Comparison of ENCODE assay signal across 19 cellular contexts in the genomic region with DNA sequence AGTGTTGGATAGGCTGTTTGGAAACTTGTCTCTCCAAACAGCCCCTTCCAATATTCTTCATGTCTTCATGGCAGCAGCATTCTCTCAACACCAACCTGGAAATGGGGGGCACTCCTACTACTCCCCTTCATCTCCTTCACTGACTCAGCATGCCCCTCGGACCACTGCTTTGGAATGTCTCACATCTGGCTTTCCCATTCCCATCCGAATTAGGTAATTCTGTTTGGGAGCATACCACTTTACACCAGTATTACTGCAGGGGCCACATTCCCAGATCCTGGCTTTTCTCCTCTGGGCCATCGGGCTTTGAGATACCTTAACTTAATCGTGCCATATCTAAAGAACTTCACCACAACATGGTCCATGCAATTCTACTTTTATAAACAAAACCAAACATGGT.
DNase-seq lines count a peak whose midpoint lies in the region; ATAC-seq and TF ChIP-seq lines count a peak whose summit lies in the region.
"Had no signal": no experiment of that assay in that cellular context is flagged by ENCODE, and none has a peak within 500 bp of the region (broad histone marks: within the 10 kb centered on the region; RNA-seq: fewer than 3 reads in every experiment).

No MANE protein-coding gene starts in this region.

- no peak overlapping the region for H3K27ac Mint-ChIP-seq in activated T-cell treated with anti-CD3 and anti-CD28 coated beads, Interleukin-2, amount 50 U/mL, for 72 hours
- H3K27ac Mint-ChIP-seq in activated T-cell treated with anti-CD3 and anti-CD28 coated beads, Interleukin-2, amount 50 U/mL, for 24 hours: no peak overlapping the region
- H3K27ac Mint-ChIP-seq in naive B cell: peak overlapping the region in 5 of 6 donors; percentile 93 to 98 (median 96)
- H3K27ac Mint-ChIP-seq in activated CD4-positive, alpha-beta T cell treated with anti-CD3 and anti-CD28 coated beads, Interleukin-2, amount 10 ng/mL, durations not matched to agents 24 days and 14 days: no peak overlapping the region

- H3K4me3 ChIP-seq in Panc1 (ENCODE audit: low read depth in 2 of 2, low read length in 2 of 2): no peak overlapping the region

- in situ Hi-C loops in Panc1 (cut with HindIII; ENCODE audit: low pct_unique_long_range_greater_than_20kb, low sequenced_read_pairs): no loop called here

- H3K27me3 Mint-ChIP-seq in activated T-cell treated with anti-CD3 and anti-CD28 coated beads, Interleukin-2, amount 50 U/mL, for 72 hours (ENCODE audit: low read depth): peaks cover 11% of the 10 kb centered on the region
- peaks cover 40% of the 10 kb centered on the region for H3K27me3 Mint-ChIP-seq in activated T-cell treated with anti-CD3 and anti-CD28 coated beads, Interleukin-2, amount 50 U/mL, for 24 hours
- H3K27me3 Mint-ChIP-seq in naive B cell: peaks cover 0 to 3% (median 0%) of the 10 kb centered on the region in 3 donors
- H3K27me3 Mint-ChIP-seq in activated CD4-positive, alpha-beta T cell treated with anti-CD3 and anti-CD28 coated beads, Interleukin-2, amount 10 ng/mL, durations not matched to agents 24 days and 14 days: peaks cover 59% of the 10 kb centered on the region

- peaks cover 37% of the 10 kb centered on the region for H3K4me1 ChIP-seq in Panc1 (ENCODE audit: control insufficient read depth, insufficient read depth, low read length)

- POLR2A ChIA-PET in Panc1 (lab: Charles Lee): interaction anchor here (0.6 kb wide), 1 partner anchor 8 kb away, joined by 3 read pairs; no protein-coding TSS in a partner anchor

- H3K4me3 Mint-ChIP-seq in activated T-cell treated with anti-CD3 and anti-CD28 coated beads, Interleukin-2, amount 50 U/mL, for 72 hours: peak overlapping the region; percentile 57 to 72
- no peak overlapping the region for H3K4me3 Mint-ChIP-seq in activated T-cell treated with anti-CD3 and anti-CD28 coated beads, Interleukin-2, amount 50 U/mL, for 24 hours
- H3K4me3 Mint-ChIP-seq in naive B cell: peak overlapping the region in 1 of 8 donors; percentile 53
- H3K4me3 Mint-ChIP-seq in activated CD4-positive, alpha-beta T cell treated with anti-CD3 and anti-CD28 coated beads, Interleukin-2, amount 10 ng/mL, durations not matched to agents 24 days and 14 days: no peak overlapping the region

- no peak for DNase-seq in activated T-cell treated with anti-CD3 and anti-CD28 coated beads, Interleukin-2, amount 50 U/mL, for 72 hours
- DNase-seq in activated T-cell treated with anti-CD3 and anti-CD28 coated beads, Interleukin-2, amount 50 U/mL, for 24 hours: no peak
- DNase-seq in Panc1 (ENCODE audit: low read depth, low spot score): no peak
- DNase-seq in naive B cell: no peak
- no peak for DNase-seq in stimulated activated CD4-positive, alpha-beta T cell treated with anti-CD3 and anti-CD28 coated beads, Interleukin-1b, Interleukin-23, amount 100 ng/mL, for 48 hours
- DNase-seq in activated CD4-positive, alpha-beta T cell treated with anti-CD3 and anti-CD28 coated beads, Interleukin-2, amount 10 ng/mL, durations not matched to agents 24 days and 14 days: no peak
- DNase-seq in GM19240 (ENCODE audit: insufficient read length, low spot score): no peak
- no peak for DNase-seq in SW480 (ENCODE audit: low spot score)
- DNase-seq: DMS79 treated with DMSO at 0.1 percent for 48 hours, GOT3, MM.1S, NCI-H1105, NCI-H1694 treated with DMSO at 0.1 percent for 48 hours, NCI-H2171 treated with DMSO at 0.1 percent for 48 hours, NCI-H774, SK-N-SH had no signal

- no peaks in the 10 kb centered on the region for H3K36me3 Mint-ChIP-seq in activated T-cell treated with anti-CD3 and anti-CD28 coated beads, Interleukin-2, amount 50 U/mL, for 72 hours (ENCODE audit: insufficient read depth in 2 of 2)
- H3K36me3 Mint-ChIP-seq in activated T-cell treated with anti-CD3 and anti-CD28 coated beads, Interleukin-2, amount 50 U/mL, for 24 hours (ENCODE audit: low read depth): no peaks in the 10 kb centered on the region
- H3K36me3 Mint-ChIP-seq in naive B cell: no peaks in the 10 kb centered on the region
- no peaks in the 10 kb centered on the region for H3K36me3 Mint-ChIP-seq in activated CD4-positive, alpha-beta T cell treated with anti-CD3 and anti-CD28 coated beads, Interleukin-2, amount 10 ng/mL, durations not matched to agents 24 days and 14 days (ENCODE audit: low read depth)

- no peaks in the 10 kb centered on the region for H3K9me3 Mint-ChIP-seq in activated T-cell treated with anti-CD3 and anti-CD28 coated beads, Interleukin-2, amount 50 U/mL, for 72 hours
- H3K9me3 Mint-ChIP-seq in activated T-cell treated with anti-CD3 and anti-CD28 coated beads, Interleukin-2, amount 50 U/mL, for 24 hours: no peaks in the 10 kb centered on the region
- no peaks in the 10 kb centered on the region for H3K9me3 Mint-ChIP-seq in naive B cell
- H3K9me3 Mint-ChIP-seq in activated CD4-positive, alpha-beta T cell treated with anti-CD3 and anti-CD28 coated beads, Interleukin-2, amount 10 ng/mL, durations not matched to agents 24 days and 14 days: no peaks in the 10 kb centered on the region

- BruUV-seq in Panc1 (replicated peaks; lab: Mats Ljungman, UMichigan): no TSS peak

- ATAC-seq in activated T-cell treated with anti-CD3 and anti-CD28 coated beads, Interleukin-2, amount 50 U/mL, for 72 hours (replicated peaks in 1 of 2): no peak
- no peak for ATAC-seq in Panc1
- ATAC-seq in naive B cell (ENCODE audit: low read depth in 2 of 2): no peak
- ATAC-seq: Right ventricle myocardium inferior had no signal

- no peaks in the 10 kb centered on the region for H3K9me3 ChIP-seq in Panc1 (ENCODE audit: control insufficient read depth, insufficient read depth, low read depth, low read length)
- H3K9me3 ChIP-seq: SK-N-SH had no signal

- H3K4me1 Mint-ChIP-seq in activated T-cell treated with anti-CD3 and anti-CD28 coated beads, Interleukin-2, amount 50 U/mL, for 72 hours (ENCODE audit: low read depth): peaks cover 68% of the 10 kb centered on the region
- peaks cover 58% of the 10 kb centered on the region for H3K4me1 Mint-ChIP-seq in activated T-cell treated with anti-CD3 and anti-CD28 coated beads, Interleukin-2, amount 50 U/mL, for 24 hours (ENCODE audit: low read depth)
- H3K4me1 Mint-ChIP-seq in naive B cell: peaks cover 34 to 71% (median 46%) of the 10 kb centered on the region in 3 donors
- H3K4me1 Mint-ChIP-seq in activated CD4-positive, alpha-beta T cell treated with anti-CD3 and anti-CD28 coated beads, Interleukin-2, amount 10 ng/mL, durations not matched to agents 24 days and 14 days: peaks cover 28% of the 10 kb centered on the region

- no peaks in the 10 kb centered on the region for H3K27me3 ChIP-seq in Panc1 (ENCODE audit: control insufficient read depth, insufficient read depth, low read length)

- intact Hi-C loops in Panc1 (cut with micrococcal nuclease; ENCODE audit: unreplicated experiment): no loop called here
- intact Hi-C loops in activated CD4-positive, alpha-beta T cell treated with anti-CD3 and anti-CD28 coated beads, Interleukin-2, amount 10 ng/mL, durations not matched to agents 24 days and 14 days (cut with micrococcal nuclease): loop anchor here (2.0 kb wide), 1 partner anchor 318 kb away; no protein-coding TSS in a partner anchor

- peak overlapping the region; percentile 70 for H3K27ac ChIP-seq in Panc1 (ENCODE audit: low read length)
- H3K27ac ChIP-seq: 22Rv1, KMS-11 had no signal

- TF ChIP-seq CTCF in Panc1 (IDR thresholded peaks at IDR 0.05): no peak

- CTCF ChIA-PET in Panc1 (lab: Charles Lee): no interaction called here

- no peaks in the 10 kb centered on the region for H3K36me3 ChIP-seq in Panc1 (ENCODE audit: control insufficient read depth, insufficient read depth, low read length)

Comparison
In these comparisons a context has a peak if more than half of its experiments do, and no peak if none do; other contexts are left out.
1. H3K4me3 Mint-ChIP-seq: peak in activated T-cell treated with anti-CD3 and anti-CD28 coated beads, Interleukin-2, amount 50 U/mL, for 72 hours (2 of 2); none in activated T-cell treated with anti-CD3 and anti-CD28 coated beads, Interleukin-2, amount 50 U/mL, for 24 hours (single experiment) and activated CD4-positive, alpha-beta T cell treated with anti-CD3 and anti-CD28 coated beads, Interleukin-2, amount 10 ng/mL, durations not matched to agents 24 days and 14 days (single experiment).
2. H3K27ac Mint-ChIP-seq: peak in naive B cell (5 of 6); none in activated T-cell treated with anti-CD3 and anti-CD28 coated beads, Interleukin-2, amount 50 U/mL, for 72 hours (single experiment), activated T-cell treated with anti-CD3 and anti-CD28 coated beads, Interleukin-2, amount 50 U/mL, for 24 hours (single experiment) and activated CD4-positive, alpha-beta T cell treated with anti-CD3 and anti-CD28 coated beads, Interleukin-2, amount 10 ng/mL, durations not matched to agents 24 days and 14 days (single experiment).